Comparison of ENCODE assay signal across 8 cellular contexts in the genomic region with DNA sequence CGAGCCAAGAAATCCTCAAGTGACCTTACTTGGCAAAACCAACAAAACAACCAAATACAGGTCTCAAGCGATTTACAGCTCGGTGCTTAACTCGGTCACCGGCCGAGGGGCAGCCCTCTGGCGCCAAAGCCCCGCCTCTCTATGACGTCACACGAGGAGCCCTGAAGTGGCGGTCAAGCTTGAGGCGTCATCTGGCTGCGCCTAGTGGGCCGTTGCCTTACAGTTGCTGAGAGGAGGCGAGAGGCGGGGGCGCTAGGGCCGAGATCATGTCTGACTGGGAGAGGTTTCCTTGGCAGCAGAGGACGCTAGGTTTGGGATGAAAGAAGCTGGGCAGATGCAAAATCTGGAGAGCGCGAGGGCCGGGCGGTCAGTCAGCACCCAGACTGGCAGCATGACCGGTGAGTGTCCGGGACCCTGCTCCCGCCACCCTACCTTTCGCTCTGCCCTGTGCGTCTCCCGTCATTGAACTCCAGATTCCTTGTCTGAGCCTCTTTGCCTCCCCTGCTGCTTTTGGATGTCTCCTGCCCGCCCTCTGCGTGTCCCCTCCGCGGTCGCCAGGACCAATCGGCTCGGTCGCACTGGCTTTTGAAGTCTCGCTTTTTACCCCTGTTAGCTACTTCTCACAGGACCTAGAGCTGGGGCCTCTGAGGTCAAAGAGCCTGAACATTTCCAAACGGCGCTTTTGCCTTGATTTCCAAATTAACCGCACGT. TPM values are rescaled to one million over a fixed set of nuclear protein-coding genes. Genes with fewer than 3 reads are reported as not detected.
DNase-seq lines count a peak whose midpoint lies in the region; ATAC-seq and TF ChIP-seq lines count a peak whose summit lies in the region.

Gene CDADC1 (plus strand): TSS at position 204 of the 711 bp plus-strand sequence. CDS start 113 bp downstream, at position 317.

- no peak within 1 kb of the TSS; the same call in 1 of the 2 replicates for H3K27ac ChIP-seq in DOHH2 (ENCODE audit: low read depth, low read length)
- H3K27ac ChIP-seq in GM23248: peak within 1 kb of the TSS; percentile 86

- H3K79me2 ChIP-seq in DOHH2 (ENCODE audit: control insufficient read depth, low read length) (peaks cover 21% of the 10 kb centered on the region), GM23248 (ENCODE audit: insufficient read depth) (peaks cover 29% of the 10 kb centered on the region)

- peaks cover 21 to 26% of the 10 kb centered on the region in 2 donors for H3K4me1 Mint-ChIP-seq in natural killer cell treated with Interleukin-12 subunit alpha and Interleukin-12 subunit beta and Interleukin-15 and Interleukin-18, amount 100 ng/mL, for 72 hours (ENCODE audit: low read depth in 2 of 2)

- H3K4me1 ChIP-seq in DOHH2 (ENCODE audit: control insufficient read depth, low read length): peaks cover 30% of the 10 kb centered on the region
- peaks cover 14% of the 10 kb centered on the region; the same call in 1 of the 2 replicates for H3K4me1 ChIP-seq in GM23248 (ENCODE audit: insufficient read depth)

- H3K36me3 ChIP-seq in DOHH2 (ENCODE audit: control insufficient read depth, low read length): peaks cover 13% of the 10 kb centered on the region
- no peaks in the 10 kb centered on the region for H3K36me3 ChIP-seq in GM23248 (ENCODE audit: low read depth)

- peak within 1 kb of the TSS; percentile 98 for H3K4me3 Mint-ChIP-seq in natural killer cell treated with Interleukin-12 subunit alpha and Interleukin-12 subunit beta and Interleukin-15 and Interleukin-18, amount 100 ng/mL, for 72 hours

- peak within 1 kb of the TSS; percentile 96 for H3K4me2 ChIP-seq in DOHH2 (ENCODE audit: low read length)
- peak within 1 kb of the TSS; percentile 97 for H3K4me2 ChIP-seq in GM23248 (ENCODE audit: unreplicated experiment)

- ATAC-seq in natural killer cell treated with Interleukin-12 subunit alpha and Interleukin-12 subunit beta and Interleukin-15 and Interleukin-18, amount 100 ng/mL, for 72 hours: peak; percentile 97 to 98
- ATAC-seq in stimulated activated naive CD8-positive, alpha-beta T cell treated with anti-CD3 and anti-CD28 coated beads, Interleukin-15, Interleukin-2, amounts not matched to agents 100 U/mL and 50 U/mL, for 24 hours: peak; percentile 97

- TF ChIP-seq POLR2A in Raji (IDR thresholded peaks at IDR 0.05; ENCODE audit: insufficient read depth, low read depth, low read length): peak; percentile 91

- H3K36me3 Mint-ChIP-seq in natural killer cell treated with Interleukin-12 subunit alpha and Interleukin-12 subunit beta and Interleukin-15 and Interleukin-18, amount 100 ng/mL, for 72 hours: peaks cover 7% of the 10 kb centered on the region

- H3K9me3 ChIP-seq in DOHH2 (ENCODE audit: control insufficient read depth, insufficient read depth, low read length) (no peaks in the 10 kb centered on the region), GM23248 (ENCODE audit: low read depth) (no peaks in the 10 kb centered on the region)

- in situ Hi-C loops in GM23248 (cut with MboI): no loop called here

- TF ChIP-seq CTCF in DOHH2 (IDR thresholded peaks at IDR 0.05; ENCODE audit: low read depth, low read length, poor library complexity, severe bottlenecking) (no peak), fibroblast of pulmonary artery (IDR thresholded peaks at IDR 0.05; ENCODE audit: low read length, missing control alignments) (no peak)

- peak within 1 kb of the TSS; percentile 87 to 95 for H3K27ac Mint-ChIP-seq in natural killer cell treated with Interleukin-12 subunit alpha and Interleukin-12 subunit beta and Interleukin-15 and Interleukin-18, amount 100 ng/mL, for 72 hours

- peak within 1 kb of the TSS; percentile 94 for H3K9ac ChIP-seq in GM23248

- peaks cover 0 to 2% of the 10 kb centered on the region in 2 donors for H3K27me3 Mint-ChIP-seq in natural killer cell treated with Interleukin-12 subunit alpha and Interleukin-12 subunit beta and Interleukin-15 and Interleukin-18, amount 100 ng/mL, for 72 hours

- WGBS in GM23248 (ENCODE audit: low coverage in 1 of 2, low lambda C conversion rate in 2 of 2, missing lambda C conversion rate in 2 of 2), 2 experiments: 0 to 1% methylated on average over 38 to 42 of the region's 42 CpGs

- H3K27me3 ChIP-seq in DOHH2 (ENCODE audit: control insufficient read depth, low read length) (no peaks in the 10 kb centered on the region), GM23248 (replicated peaks; ENCODE audit: insufficient read depth) (no peaks in the 10 kb centered on the region)

- H3K9me3 Mint-ChIP-seq in natural killer cell treated with Interleukin-12 subunit alpha and Interleukin-12 subunit beta and Interleukin-15 and Interleukin-18, amount 100 ng/mL, for 72 hours: no peaks in the 10 kb centered on the region

- H2AFZ ChIP-seq in GM23248: peak within 1 kb of the TSS; percentile 100

- H3F3A ChIP-seq in DOHH2 (ENCODE audit: control insufficient read depth, insufficient read depth): no peaks in the 10 kb centered on the region
- peaks cover 10% of the 10 kb centered on the region for H3F3A ChIP-seq in GM23248 (ENCODE audit: insufficient read depth)

- H3K9me2 ChIP-seq in DOHH2 (replicated peaks; ENCODE audit: control insufficient read depth, low read length) (no peaks in the 10 kb centered on the region), GM23248 (ENCODE audit: insufficient read depth) (no peaks in the 10 kb centered on the region)

- H3K4me3 ChIP-seq in DOHH2 (ENCODE audit: low read length): peak within 1 kb of the TSS; percentile 73
- H3K4me3 ChIP-seq in GM23248: peak within 1 kb of the TSS; percentile 93
- H3K4me3 ChIP-seq in fibroblast of pulmonary artery (replicated peaks; ENCODE audit: low read depth, low read length): peak within 1 kb of the TSS; percentile 82

- H4K20me1 ChIP-seq in DOHH2 (ENCODE audit: control insufficient read depth, insufficient read depth, low read depth, low read length) (no peaks in the 10 kb centered on the region), GM23248 (ENCODE audit: insufficient read depth) (no peaks in the 10 kb centered on the region)

- peak; percentile 99 for DNase-seq in GM23248
- peak; percentile 91 to 92 for DNase-seq in Kasumi-1 (lab: John Stamatoyannopoulos, UW)
- DNase-seq in activated effector memory CD4-positive, alpha-beta T cell treated with Interleukin-2 at 50 U/mL for 16 hours: peak; percentile 79
- DNase-seq in fibroblast of pulmonary artery (ENCODE audit: low read depth): peak; percentile 97
- DNase-seq in natural killer cell treated with Interleukin-12 subunit alpha and Interleukin-12 subunit beta and Interleukin-15 and Interleukin-18, amount 100 ng/mL, for 72 hours (ENCODE audit: low spot score): peak; percentile 96
- peak; percentile 98 for DNase-seq in stimulated activated naive CD8-positive, alpha-beta T cell treated with anti-CD3 and anti-CD28 coated beads, Interleukin-15, Interleukin-2, amounts not matched to agents 100 U/mL and 50 U/mL, for 24 hours

RNA-seq across cellular contexts. Expression of gene CDADC1, which starts in this region (rescaled TPM):
- 1.8 and 8.7 TPM in 2 replicates for total RNA-seq in GM23248 (2014; rRNA removed; shearing (Covaris generic))
- polyA plus RNA-seq in GM23248 (2016; fragmentation: Nextera tagmentation; extraction: Ambion mirVana): 12.6 and 13.7 TPM in 2 replicates
- 10 to 100 TPM; 13.1 to 14.9 TPM for total RNA-seq in natural killer cell treated with Interleukin-12 subunit alpha and Interleukin-12 subunit beta and Interleukin-15 and Interleukin-18, amount 100 ng/mL, for 72 hours
